1 cellular context compared by ENCODE assay signal in the genomic region with DNA sequence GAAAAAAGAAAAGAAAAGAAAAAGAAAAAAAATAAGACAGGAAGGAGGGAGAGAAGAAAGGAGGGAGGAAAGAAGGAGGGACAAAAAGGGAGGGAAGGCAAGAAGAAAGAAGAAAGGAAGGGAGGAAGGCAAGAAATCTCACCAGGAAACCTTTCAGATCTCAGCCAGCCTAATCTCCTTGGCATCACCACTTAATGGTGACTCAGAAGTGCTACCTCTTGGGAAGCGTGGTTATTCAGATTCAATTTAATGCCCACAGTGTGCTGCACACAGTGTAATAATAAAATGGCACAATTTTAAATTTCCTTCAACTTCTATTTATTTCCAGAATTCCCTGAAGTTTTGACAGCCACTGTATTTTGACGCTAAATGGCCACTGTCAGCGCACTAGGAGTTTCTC.
TF ChIP-seq lines count a peak whose summit lies in the region.

No MANE protein-coding gene starts in this region.

TF ChIP-seq in WTC11, 78 proteins besides CTCF, POLR2A, EP300 and RAD21:
- TF ChIP-seq, protein P1, sequence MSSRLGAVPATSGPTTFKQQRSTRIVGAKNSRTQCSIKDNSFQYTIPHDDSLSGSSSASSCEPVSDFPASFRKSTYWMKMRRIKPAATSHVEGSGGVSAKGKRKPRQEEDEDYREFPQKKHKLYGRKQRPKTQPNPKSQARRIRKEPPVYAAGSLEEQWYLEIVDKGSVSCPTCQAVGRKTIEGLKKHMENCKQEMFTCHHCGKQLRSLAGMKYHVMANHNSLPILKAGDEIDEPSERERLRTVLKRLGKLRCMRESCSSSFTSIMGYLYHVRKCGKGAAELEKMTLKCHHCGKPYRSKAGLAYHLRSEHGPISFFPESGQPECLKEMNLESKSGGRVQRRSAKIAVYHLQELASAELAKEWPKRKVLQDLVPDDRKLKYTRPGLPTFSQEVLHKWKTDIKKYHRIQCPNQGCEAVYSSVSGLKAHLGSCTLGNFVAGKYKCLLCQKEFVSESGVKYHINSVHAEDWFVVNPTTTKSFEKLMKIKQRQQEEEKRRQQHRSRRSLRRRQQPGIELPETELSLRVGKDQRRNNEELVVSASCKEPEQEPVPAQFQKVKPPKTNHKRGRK (CRISPR knock-in tag; IDR thresholded peaks at IDR 0.05; ENCODE audit: borderline replicate concordance): 0 out of 2 replicates have a peak, but pooled peaks have one; percentile 31
- no peak for TF ChIP-seq KAT7 (CRISPR knock-in tag; IDR thresholded peaks at IDR 0.05; ENCODE audit: borderline replicate concordance)
